ENCODE assay signal across 1 cellular context in the genomic region with DNA sequence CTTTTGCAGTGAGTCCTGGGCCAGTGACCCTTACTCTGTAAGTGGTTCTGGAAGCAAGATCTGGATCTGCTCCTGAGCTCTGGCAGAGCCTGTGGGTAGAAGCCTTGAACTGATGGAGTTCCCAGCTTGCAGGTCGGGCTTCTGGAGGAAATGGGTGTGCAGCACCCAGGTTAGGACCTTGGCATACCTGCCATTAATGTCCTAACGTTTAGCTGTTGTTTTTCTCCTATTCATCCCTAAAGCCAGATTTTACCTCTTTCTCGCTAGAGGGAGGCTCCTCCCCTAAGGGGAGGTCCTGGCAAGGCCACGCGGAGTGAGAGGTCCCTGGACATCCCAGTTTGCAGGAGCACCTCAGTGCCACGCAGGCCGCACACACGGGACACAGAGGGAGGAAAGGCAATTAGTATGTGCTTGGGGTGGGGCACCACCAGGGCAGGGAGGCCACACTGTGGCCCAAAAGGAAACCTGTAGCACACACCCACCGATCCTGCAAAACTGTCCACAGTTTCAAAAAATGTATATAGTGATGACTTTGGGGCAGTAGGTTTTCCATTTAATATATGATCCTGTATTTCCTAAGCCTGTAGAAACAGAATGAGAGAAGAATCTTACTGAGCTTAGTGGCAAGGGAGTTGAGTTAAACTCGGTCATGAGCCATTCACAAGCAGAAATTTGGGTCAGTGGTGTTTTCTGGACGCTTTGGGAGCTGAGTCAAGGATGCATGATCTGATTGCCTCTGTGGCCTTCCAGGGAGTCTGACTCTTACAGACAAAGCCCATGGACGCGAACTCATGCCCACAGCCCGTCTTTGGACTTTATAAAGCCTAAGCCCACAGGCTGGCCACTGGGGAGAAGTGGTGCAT.
TF ChIP-seq lines count a peak whose summit lies in the region.

No MANE protein-coding gene starts in this region.

TF ChIP-seq in GM23338, 12 proteins besides CTCF, POLR2A, EP300 and RAD21 (continued from another document):
- TF ChIP-seq, protein P1, sequence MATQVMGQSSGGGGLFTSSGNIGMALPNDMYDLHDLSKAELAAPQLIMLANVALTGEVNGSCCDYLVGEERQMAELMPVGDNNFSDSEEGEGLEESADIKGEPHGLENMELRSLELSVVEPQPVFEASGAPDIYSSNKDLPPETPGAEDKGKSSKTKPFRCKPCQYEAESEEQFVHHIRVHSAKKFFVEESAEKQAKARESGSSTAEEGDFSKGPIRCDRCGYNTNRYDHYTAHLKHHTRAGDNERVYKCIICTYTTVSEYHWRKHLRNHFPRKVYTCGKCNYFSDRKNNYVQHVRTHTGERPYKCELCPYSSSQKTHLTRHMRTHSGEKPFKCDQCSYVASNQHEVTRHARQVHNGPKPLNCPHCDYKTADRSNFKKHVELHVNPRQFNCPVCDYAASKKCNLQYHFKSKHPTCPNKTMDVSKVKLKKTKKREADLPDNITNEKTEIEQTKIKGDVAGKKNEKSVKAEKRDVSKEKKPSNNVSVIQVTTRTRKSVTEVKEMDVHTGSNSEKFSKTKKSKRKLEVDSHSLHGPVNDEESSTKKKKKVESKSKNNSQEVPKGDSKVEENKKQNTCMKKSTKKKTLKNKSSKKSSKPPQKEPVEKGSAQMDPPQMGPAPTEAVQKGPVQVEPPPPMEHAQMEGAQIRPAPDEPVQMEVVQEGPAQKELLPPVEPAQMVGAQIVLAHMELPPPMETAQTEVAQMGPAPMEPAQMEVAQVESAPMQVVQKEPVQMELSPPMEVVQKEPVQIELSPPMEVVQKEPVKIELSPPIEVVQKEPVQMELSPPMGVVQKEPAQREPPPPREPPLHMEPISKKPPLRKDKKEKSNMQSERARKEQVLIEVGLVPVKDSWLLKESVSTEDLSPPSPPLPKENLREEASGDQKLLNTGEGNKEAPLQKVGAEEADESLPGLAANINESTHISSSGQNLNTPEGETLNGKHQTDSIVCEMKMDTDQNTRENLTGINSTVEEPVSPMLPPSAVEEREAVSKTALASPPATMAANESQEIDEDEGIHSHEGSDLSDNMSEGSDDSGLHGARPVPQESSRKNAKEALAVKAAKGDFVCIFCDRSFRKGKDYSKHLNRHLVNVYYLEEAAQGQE (IDR thresholded peaks at IDR 0.05; ENCODE audit: unreplicated experiment), result no peak
- TF ChIP-seq JUNB (IDR thresholded peaks at IDR 0.05; ENCODE audit: unreplicated experiment), result no peak
- TF ChIP-seq, protein P2, sequence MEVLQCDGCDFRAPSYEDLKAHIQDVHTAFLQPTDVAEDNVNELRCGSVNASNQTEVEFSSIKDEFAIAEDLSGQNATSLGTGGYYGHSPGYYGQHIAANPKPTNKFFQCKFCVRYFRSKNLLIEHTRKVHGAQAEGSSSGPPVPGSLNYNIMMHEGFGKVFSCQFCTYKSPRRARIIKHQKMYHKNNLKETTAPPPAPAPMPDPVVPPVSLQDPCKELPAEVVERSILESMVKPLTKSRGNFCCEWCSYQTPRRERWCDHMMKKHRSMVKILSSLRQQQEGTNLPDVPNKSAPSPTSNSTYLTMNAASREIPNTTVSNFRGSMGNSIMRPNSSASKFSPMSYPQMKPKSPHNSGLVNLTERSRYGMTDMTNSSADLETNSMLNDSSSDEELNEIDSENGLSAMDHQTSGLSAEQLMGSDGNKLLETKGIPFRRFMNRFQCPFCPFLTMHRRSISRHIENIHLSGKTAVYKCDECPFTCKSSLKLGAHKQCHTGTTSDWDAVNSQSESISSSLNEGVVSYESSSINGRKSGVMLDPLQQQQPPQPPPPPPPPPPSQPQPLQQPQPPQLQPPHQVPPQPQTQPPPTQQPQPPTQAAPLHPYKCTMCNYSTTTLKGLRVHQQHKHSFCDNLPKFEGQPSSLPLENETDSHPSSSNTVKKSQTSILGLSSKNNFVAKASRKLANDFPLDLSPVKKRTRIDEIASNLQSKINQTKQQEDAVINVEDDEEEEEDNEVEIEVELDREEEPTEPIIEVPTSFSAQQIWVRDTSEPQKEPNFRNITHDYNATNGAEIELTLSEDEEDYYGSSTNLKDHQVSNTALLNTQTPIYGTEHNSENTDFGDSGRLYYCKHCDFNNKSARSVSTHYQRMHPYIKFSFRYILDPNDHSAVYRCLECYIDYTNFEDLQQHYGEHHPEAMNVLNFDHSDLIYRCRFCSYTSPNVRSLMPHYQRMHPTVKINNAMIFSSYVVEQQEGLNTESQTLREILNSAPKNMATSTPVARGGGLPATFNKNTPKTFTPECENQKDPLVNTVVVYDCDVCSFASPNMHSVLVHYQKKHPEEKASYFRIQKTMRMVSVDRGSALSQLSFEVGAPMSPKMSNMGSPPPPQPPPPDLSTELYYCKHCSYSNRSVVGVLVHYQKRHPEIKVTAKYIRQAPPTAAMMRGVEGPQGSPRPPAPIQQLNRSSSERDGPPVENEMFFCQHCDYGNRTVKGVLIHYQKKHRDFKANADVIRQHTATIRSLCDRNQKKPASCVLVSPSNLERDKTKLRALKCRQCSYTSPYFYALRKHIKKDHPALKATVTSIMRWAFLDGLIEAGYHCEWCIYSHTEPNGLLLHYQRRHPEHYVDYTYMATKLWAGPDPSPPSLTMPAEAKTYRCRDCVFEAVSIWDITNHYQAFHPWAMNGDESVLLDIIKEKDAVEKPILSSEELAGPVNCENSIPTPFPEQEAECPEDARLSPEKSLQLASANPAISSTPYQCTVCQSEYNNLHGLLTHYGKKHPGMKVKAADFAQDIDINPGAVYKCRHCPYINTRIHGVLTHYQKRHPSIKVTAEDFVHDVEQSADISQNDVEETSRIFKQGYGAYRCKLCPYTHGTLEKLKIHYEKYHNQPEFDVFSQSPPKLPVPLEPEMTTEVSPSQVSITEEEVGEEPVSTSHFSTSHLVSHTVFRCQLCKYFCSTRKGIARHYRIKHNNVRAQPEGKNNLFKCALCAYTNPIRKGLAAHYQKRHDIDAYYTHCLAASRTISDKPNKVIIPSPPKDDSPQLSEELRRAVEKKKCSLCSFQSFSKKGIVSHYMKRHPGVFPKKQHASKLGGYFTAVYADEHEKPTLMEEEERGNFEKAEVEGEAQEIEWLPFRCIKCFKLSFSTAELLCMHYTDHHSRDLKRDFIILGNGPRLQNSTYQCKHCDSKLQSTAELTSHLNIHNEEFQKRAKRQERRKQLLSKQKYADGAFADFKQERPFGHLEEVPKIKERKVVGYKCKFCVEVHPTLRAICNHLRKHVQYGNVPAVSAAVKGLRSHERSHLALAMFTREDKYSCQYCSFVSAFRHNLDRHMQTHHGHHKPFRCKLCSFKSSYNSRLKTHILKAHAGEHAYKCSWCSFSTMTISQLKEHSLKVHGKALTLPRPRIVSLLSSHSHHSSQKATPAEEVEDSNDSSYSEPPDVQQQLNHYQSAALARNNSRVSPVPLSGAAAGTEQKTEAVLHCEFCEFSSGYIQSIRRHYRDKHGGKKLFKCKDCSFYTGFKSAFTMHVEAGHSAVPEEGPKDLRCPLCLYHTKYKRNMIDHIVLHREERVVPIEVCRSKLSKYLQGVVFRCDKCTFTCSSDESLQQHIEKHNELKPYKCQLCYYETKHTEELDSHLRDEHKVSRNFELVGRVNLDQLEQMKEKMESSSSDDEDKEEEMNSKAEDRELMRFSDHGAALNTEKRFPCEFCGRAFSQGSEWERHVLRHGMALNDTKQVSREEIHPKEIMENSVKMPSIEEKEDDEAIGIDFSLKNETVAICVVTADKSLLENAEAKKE (CRISPR knock-in tag; IDR thresholded peaks at IDR 0.05), result no peak
- no peak for TF ChIP-seq EZH2phosphoT487 (IDR thresholded peaks at IDR 0.05; ENCODE audit: unreplicated experiment)
- no peak for TF ChIP-seq NANOG (IDR thresholded peaks at IDR 0.05; ENCODE audit: borderline replicate concordance)
